Comparison of ENCODE assay signal across 9 cellular contexts in genomic region chr12:63714409-63714808, GRCh38. TPM values are rescaled to one million over a fixed set of nuclear protein-coding genes. Genes with fewer than 3 reads are reported as not detected.
DNase-seq lines count a peak whose midpoint lies in the region; ATAC-seq, FAIRE-seq and TF ChIP-seq lines count a peak whose summit lies in the region.
"Not testable (repeated sequence)": the region's sequence is repeated elsewhere in the genome, so short reads cannot be mapped to it uniquely, and the experiment has no call there.
"Had no signal": no experiment of that assay in that cellular context is flagged by ENCODE, and none has a peak within 500 bp of the region (broad histone marks: within the 10 kb centered on the region; RNA-seq: fewer than 3 reads in every experiment).

No MANE protein-coding gene starts in this region.

- H3K4me3 ChIP-seq in A549; KMS-11 (IDR thresholded peaks at IDR 0.05; ENCODE audit: insufficient read depth, low read depth, low read length); H1 (ENCODE audit: extremely low read depth in 1 of 4, insufficient read depth in 2 of 4, low read depth in 3 of 4, low read length in 4 of 4); parathyroid adenoma (ENCODE audit: low read depth, low read length): not testable (repeated sequence)

- not testable (repeated sequence) for H2BK15ac ChIP-seq in H1 (ENCODE audit: low read length)

- H3K4me3 Mint-ChIP-seq in activated T-cell treated with anti-CD3 and anti-CD28 coated beads, Interleukin-2, amount 50 U/mL, for 24 hours, result peak overlapping the region; percentile 44
- H3K4me3 Mint-ChIP-seq in activated naive CD8-positive, alpha-beta T cell, result peak overlapping the region; percentile 21
- peak overlapping the region; percentile 14 for H3K4me3 Mint-ChIP-seq in stimulated activated naive CD8-positive, alpha-beta T cell treated with anti-CD3 and anti-CD28 coated beads, Interleukin-15, Interleukin-2, amounts not matched to agents 100 ng/mL and 50 ng/mL, for 24 hours

- H4K91ac ChIP-seq in H1 (replicated peaks; ENCODE audit: insufficient read length, low read length), result not testable (repeated sequence)

- 65% methylated on average over 1 of the region's 1 CpG for WGBS in A549 (ENCODE audit: missing lambda C conversion rate)
- WGBS in H1 (ENCODE audit: extremely low coverage in 1 of 2, insufficient coverage in 1 of 2, insufficient read length in 1 of 2, insufficient replicate concordance in 2 of 2, low coverage in 1 of 2, low lambda C conversion rate in 2 of 2, missing lambda C conversion rate in 1 of 2), 2 experiments, result 82% methylated on average over 1 of the region's 1 CpG; no CpG with 5 or more reads in 1 of the 2 experiments

- TF ChIP-seq CTCF in A549 (IDR thresholded peaks at IDR 0.05); KMS-11 (conservative IDR thresholded peaks at IDR 0.05; ENCODE audit: low read depth, low read length); H1 (IDR thresholded peaks at IDR 0.05; ENCODE audit: control extremely low read depth in 1 of 3, insufficient read depth in 1 of 3, low read depth in 1 of 3, low read length in 3 of 3); parathyroid adenoma (IDR thresholded peaks at IDR 0.05): not testable (repeated sequence)

- H3K14ac ChIP-seq in H1 (ENCODE audit: insufficient read length), result not testable (repeated sequence)

- TF ChIP-seq RAD21 in A549 (conservative IDR thresholded peaks at IDR 0.05 in 1 of 2, IDR thresholded peaks at IDR 0.05 in 1 of 2); H1 (IDR thresholded peaks at IDR 0.05 in 1 of 2, conservative IDR thresholded peaks at IDR 0.05 in 1 of 2; ENCODE audit: low read depth in 2 of 2, low read length in 2 of 2): not testable (repeated sequence)

- H2BK12ac ChIP-seq in H1 (ENCODE audit: low read depth, low read length), result not testable (repeated sequence)

- peaks cover 37% of the 10 kb centered on the region for H3K4me1 Mint-ChIP-seq in activated T-cell treated with anti-CD3 and anti-CD28 coated beads, Interleukin-2, amount 50 U/mL, for 24 hours (ENCODE audit: low read depth)
- H3K4me1 Mint-ChIP-seq in activated naive CD8-positive, alpha-beta T cell (ENCODE audit: low read depth), result peaks cover 14% of the 10 kb centered on the region
- H3K4me1 Mint-ChIP-seq in stimulated activated naive CD8-positive, alpha-beta T cell treated with anti-CD3 and anti-CD28 coated beads, Interleukin-15, Interleukin-2, amounts not matched to agents 100 ng/mL and 50 ng/mL, for 24 hours (ENCODE audit: low read depth), result peaks cover 47% of the 10 kb centered on the region

- not testable (repeated sequence) for H3K36me3 ChIP-seq in KMS-11 (ENCODE audit: insufficient read depth); H1 (ENCODE audit: control insufficient read depth in 2 of 4, insufficient read depth in 4 of 4, low read length in 3 of 4); parathyroid adenoma (ENCODE audit: control insufficient read depth, insufficient read depth, low read length)

- H2BK120ac ChIP-seq in H1 (replicated peaks; ENCODE audit: low read depth, low read length), result not testable (repeated sequence)

- not testable (repeated sequence) for H3K79me1 ChIP-seq in H1 (ENCODE audit: low read depth, low read length)

- not testable (repeated sequence) for H3K23me2 ChIP-seq in H1 (ENCODE audit: low read depth, low read length)

- H4K20me1 ChIP-seq in KMS-11 (ENCODE audit: insufficient read depth); H1 (replicated peaks in 1 of 2; ENCODE audit: control insufficient read depth in 1 of 2, insufficient read depth in 2 of 2, low read length in 2 of 2): not testable (repeated sequence)

- not testable (repeated sequence) for H3K9me3 Mint-ChIP-seq in activated T-cell treated with anti-CD3 and anti-CD28 coated beads, Interleukin-2, amount 50 U/mL, for 24 hours; activated naive CD8-positive, alpha-beta T cell (ENCODE audit: low read depth); stimulated activated naive CD8-positive, alpha-beta T cell treated with anti-CD3 and anti-CD28 coated beads, Interleukin-15, Interleukin-2, amounts not matched to agents 100 ng/mL and 50 ng/mL, for 24 hours

- not testable (repeated sequence) for ATAC-seq in A549
- peak; percentile 15 to 22 for ATAC-seq in activated CD4-positive, CD25-positive, alpha-beta regulatory T cell treated with anti-CD3 and anti-CD28 coated beads, Interleukin-2, amount 50 U/mL, for 24 hours

- H3K9me3 ChIP-seq in A549; H1 (ENCODE audit: insufficient read depth in 2 of 2, low read depth in 1 of 2, low read length in 1 of 2); parathyroid adenoma (ENCODE audit: control insufficient read depth, low read length): not testable (repeated sequence)

- not testable (repeated sequence) for H3K27me3 Mint-ChIP-seq in activated T-cell treated with anti-CD3 and anti-CD28 coated beads, Interleukin-2, amount 50 U/mL, for 24 hours; activated naive CD8-positive, alpha-beta T cell; stimulated activated naive CD8-positive, alpha-beta T cell treated with anti-CD3 and anti-CD28 coated beads, Interleukin-15, Interleukin-2, amounts not matched to agents 100 ng/mL and 50 ng/mL, for 24 hours

- not testable (repeated sequence) for H3K27ac ChIP-seq in A549; KMS-11; H1 (ENCODE audit: low read depth, low read length)
- peak overlapping the region; percentile 61 for H3K27ac ChIP-seq in parathyroid adenoma

- H3K56ac ChIP-seq in H1 (replicated peaks; ENCODE audit: insufficient read length, low read depth, low read length), result not testable (repeated sequence)

- H2BK5ac ChIP-seq in H1 (ENCODE audit: low read depth, low read length), result not testable (repeated sequence)

- TF ChIP-seq EP300 in A549 (IDR thresholded peaks at IDR 0.05); H1 (IDR thresholded peaks at IDR 0.05; ENCODE audit: borderline replicate concordance in 1 of 2, low read depth in 2 of 2, low read length in 2 of 2): not testable (repeated sequence)

- H3K4ac ChIP-seq in H1 (replicated peaks; ENCODE audit: insufficient read length, low read depth, low read length), result not testable (repeated sequence)

- CTCF ChIA-PET in A549 (lab: Yijun Ruan, JAX); H1 (lab: Charles Lee; ENCODE audit: partially characterized antibody): not testable (repeated sequence)

- peak overlapping the region; percentile 92 for H3K27ac Mint-ChIP-seq in activated T-cell treated with anti-CD3 and anti-CD28 coated beads, Interleukin-2, amount 50 U/mL, for 24 hours
- peak overlapping the region; percentile 68 for H3K27ac Mint-ChIP-seq in activated naive CD8-positive, alpha-beta T cell
- H3K27ac Mint-ChIP-seq in stimulated activated naive CD8-positive, alpha-beta T cell treated with anti-CD3 and anti-CD28 coated beads, Interleukin-15, Interleukin-2, amounts not matched to agents 100 ng/mL and 50 ng/mL, for 24 hours, result peak overlapping the region; percentile 89

- H3K18ac ChIP-seq in H1 (ENCODE audit: extremely low read depth, low read length), result not testable (repeated sequence)

- not testable (repeated sequence) for FAIRE-seq in A549 (lab: Jason Lieb, UNC); H1 (lab: Jason Lieb, UNC)

- H2AK5ac ChIP-seq in H1 (ENCODE audit: low read depth, low read length), result not testable (repeated sequence)

- not testable (repeated sequence) for H3K79me2 ChIP-seq in KMS-11 (ENCODE audit: insufficient read depth, low read depth); H1 (ENCODE audit: control insufficient read depth in 1 of 2, insufficient read depth in 2 of 2, low read length in 2 of 2); parathyroid adenoma

- H3K27me3 ChIP-seq in KMS-11 (ENCODE audit: insufficient read depth, low read depth); H1 (replicated peaks in 1 of 4; ENCODE audit: control insufficient read depth in 3 of 4, extremely low read depth in 1 of 4, insufficient read depth in 3 of 4, low read length in 3 of 4); parathyroid adenoma (ENCODE audit: control insufficient read depth, insufficient read depth, low read length): not testable (repeated sequence)

- H3K4me2 ChIP-seq in A549; H1 (ENCODE audit: insufficient read depth in 1 of 2, low read depth in 2 of 2, low read length in 2 of 2); parathyroid adenoma (ENCODE audit: low read length): not testable (repeated sequence)
- H3K4me2 ChIP-seq in KMS-11, result peak overlapping the region; percentile 18; the same call in 1 of the 2 replicates

- not testable (repeated sequence) for TF ChIP-seq POLR2A in A549 (IDR thresholded peaks at IDR 0.05; ENCODE audit: low read length); H1 (IDR thresholded peaks at IDR 0.05; ENCODE audit: control extremely low read depth in 1 of 2, low read depth in 2 of 2, low read length in 2 of 2)

- not testable (repeated sequence) for H2AFZ ChIP-seq in KMS-11 (ENCODE audit: low read depth); H1 (ENCODE audit: low read length); parathyroid adenoma

- not testable (repeated sequence) for H4K5ac ChIP-seq in H1 (ENCODE audit: insufficient read length, low read depth, low read length)

- H3K36me3 Mint-ChIP-seq in activated T-cell treated with anti-CD3 and anti-CD28 coated beads, Interleukin-2, amount 50 U/mL, for 24 hours (ENCODE audit: low read depth); activated naive CD8-positive, alpha-beta T cell; stimulated activated naive CD8-positive, alpha-beta T cell treated with anti-CD3 and anti-CD28 coated beads, Interleukin-15, Interleukin-2, amounts not matched to agents 100 ng/mL and 50 ng/mL, for 24 hours (ENCODE audit: low read depth): not testable (repeated sequence)

- H3K4me1 ChIP-seq in A549; H1 (replicated peaks in 1 of 4; ENCODE audit: control insufficient read depth in 3 of 4, insufficient read depth in 4 of 4, low read length in 3 of 4); parathyroid adenoma: not testable (repeated sequence)
- H3K4me1 ChIP-seq in KMS-11 (ENCODE audit: low read depth, poor library complexity, severe bottlenecking), result peaks cover 18% of the 10 kb centered on the region

- DNase-seq in A549 (ENCODE audit: low read depth in 1 of 2, low spot score in 1 of 2); activated T-cell treated with anti-CD3 and anti-CD28 coated beads, Interleukin-2, amount 50 U/mL, for 24 hours; H1 (ENCODE audit: low read depth in 1 of 2, low spot score in 2 of 2): not testable (repeated sequence)

- not testable (repeated sequence) for H3K9ac ChIP-seq in KMS-11; H1 (replicated peaks in 1 of 4; ENCODE audit: extremely low read depth in 1 of 4, low read depth in 3 of 4, low read length in 3 of 4); parathyroid adenoma

- not testable (repeated sequence) for H3K23ac ChIP-seq in H1 (ENCODE audit: insufficient read length)

- POLR2A ChIA-PET in A549 (lab: Yijun Ruan, JAX); H1 (lab: Charles Lee; ENCODE audit: partially characterized antibody): not testable (repeated sequence)

- not testable (repeated sequence) for H2BK20ac ChIP-seq in H1 (ENCODE audit: low read length)

- not testable (repeated sequence) for H4K8ac ChIP-seq in H1 (ENCODE audit: extremely low read depth, insufficient read depth, low read length)

RNA-seq across cellular contexts. Expression of gene DPY19L2, which starts 46.1 kb away (rescaled TPM):
- polyA plus RNA-seq in A549 (2011; rRNA removed) (3.5 and 5.8 TPM in 2 replicates), A549 (2017; fragmentation: RNase III; extraction: RNeasy Plus Mini Kit Qiagen cat#74134 plus additional on column Dnase treatment) (3.7 to 3.9 TPM (median 3.9 TPM) in 3 replicates), H1 (2011; rRNA removed) (1.1 and 2.2 TPM in 2 replicates)
- polyA plus RNA-seq in A549 (2012; cell fraction: cytosol; rRNA removed), result 0.79 and 1.0 TPM in 2 replicates
- 3.7 and 5.3 TPM in 2 replicates for polyA plus RNA-seq in A549 (2012; cell fraction: nucleus; rRNA removed)
- 1.3 and 1.9 TPM in 2 replicates for polyA minus RNA-seq in A549 (2011; rRNA and poly(A)+ RNA removed)
- 2.2 and 3.3 TPM in 2 replicates for total RNA-seq in H1 (2021; fragmentation: NEBNext Ultra II Directional; extraction: Animal tissue kit (Norgen Biotek cat#: 25700))
- polyA plus RNA-seq in H1 (2011; cell fraction: cytosol; rRNA removed), result 3.6 TPM
- 4.0 TPM for polyA plus RNA-seq in H1 (2011; cell fraction: nucleus; rRNA removed)
- polyA plus RNA-seq in H1 (2012, experiment 1 of 2), result 1.8 to 4.0 TPM (median 2.8 TPM) in 4 replicates
- polyA plus RNA-seq in H1 (2012, experiment 2 of 2), result 0.38 TPM
- polyA plus RNA-seq in H1 (2013, experiment 1 of 2), result 1.6 TPM
- polyA plus RNA-seq in H1 (2013, experiment 2 of 2), result 1.5 TPM
- 2.0 and 4.7 TPM in 2 replicates for polyA minus RNA-seq in H1 (2011; rRNA and poly(A)+ RNA removed)
- polyA minus RNA-seq in H1 (2011; cell fraction: cytosol; rRNA and poly(A)+ RNA removed), result 2.9 TPM
- 4.9 TPM for polyA minus RNA-seq in H1 (2011; cell fraction: nucleus; rRNA and poly(A)+ RNA removed)
- total RNA-seq: Caco-2 had no signal
